In genomic region chr10:126198681-126199080, GRCh38 we compare ENCODE assay signal across 13 cellular contexts.
"Had no signal": no experiment of that assay in that cellular context is flagged by ENCODE, and none has a peak within 500 bp of the region (broad histone marks: within the 10 kb centered on the region; RNA-seq: fewer than 3 reads in every experiment).

No MANE protein-coding gene starts in this region.

- H3K4me2 ChIP-seq: hepatocyte had no signal

- H3K4me1 ChIP-seq: gastroesophageal sphincter, thyroid gland had no signal

- H3K27ac ChIP-seq: epithelial cell of prostate, gastroesophageal sphincter, hepatocyte, thyroid gland had no signal

- H3K4me3 ChIP-seq: gastroesophageal sphincter, hepatocyte, mucosa of descending colon, thyroid gland had no signal

- ATAC-seq: activated CD4-positive, CD25-positive, alpha-beta regulatory T cell treated with anti-CD3 and anti-CD28 coated beads, Interleukin-2, amount 50 U/mL, for 24 hours; gastroesophageal sphincter; left lobe of liver; mucosa of descending colon; naive thymus-derived CD8-positive, alpha-beta T cell; stimulated activated naive B cell treated with anti-CD40 and anti-IgM and Interleukin-4, amounts not matched to agents 10 μg/mL and 1 μg/mL and 100 μg/mL, for 72 hours had no signal

- H3K36me3 ChIP-seq: gastroesophageal sphincter, thyroid gland had no signal

- H3K9me3 ChIP-seq: gastroesophageal sphincter, mucosa of descending colon, thyroid gland had no signal

- H3K79me2 ChIP-seq: hepatocyte had no signal

- H3K27me3 ChIP-seq: gastroesophageal sphincter, hepatocyte, thyroid gland had no signal

- DNase-seq: activated CD4-positive, alpha-beta T cell treated with anti-CD3 and anti-CD28 coated beads, Interleukin-2, amount 50 U/mL, for 1 hour; activated CD8-positive, alpha-beta memory T cell treated with anti-CD3 and anti-CD28 coated beads for 24 hours; activated naive CD4-positive, alpha-beta T cell treated with Interleukin-2 at 50 U/mL for 16 hours; mucosa of descending colon; naive thymus-derived CD8-positive, alpha-beta T cell; stimulated activated CD4-positive, alpha-beta T cell treated with anti-CD3 and anti-CD28 coated beads, Interleukin-4, amount 100 ng/mL, for 1 hour; stimulated activated naive B cell treated with anti-CD40 and anti-IgM and Interleukin-4, amounts not matched to agents 10 μg/mL and 1 μg/mL and 100 μg/mL, for 72 hours; thyroid gland had no signal

- H2AFZ ChIP-seq: hepatocyte had no signal
